Comparison of ENCODE assay signal across 18 cellular contexts in the genomic region with DNA sequence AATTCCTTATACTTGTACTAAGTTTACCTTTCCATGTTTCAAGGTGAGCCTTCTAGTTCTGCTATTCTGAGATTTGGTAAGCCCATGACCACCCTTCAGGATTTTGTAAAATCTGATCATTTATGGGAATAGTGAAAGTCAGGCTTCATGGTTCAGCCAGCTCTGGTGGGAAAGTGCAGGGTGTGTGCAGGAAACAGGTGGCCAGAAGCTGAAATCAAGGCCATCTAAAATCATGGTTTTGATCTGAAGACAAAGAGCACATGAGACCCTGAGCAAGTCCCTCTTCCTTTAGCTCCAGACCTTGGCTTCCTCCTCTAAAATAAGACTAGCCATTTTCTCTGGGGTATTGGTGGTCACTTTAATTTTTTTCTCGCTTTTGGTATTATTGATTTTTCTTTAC.
DNase-seq lines count a peak whose midpoint lies in the region; ATAC-seq and TF ChIP-seq lines count a peak whose summit lies in the region.
"Had no signal": no experiment of that assay in that cellular context is flagged by ENCODE, and none has a peak within 500 bp of the region (broad histone marks: within the 10 kb centered on the region; RNA-seq: fewer than 3 reads in every experiment).

No MANE protein-coding gene starts in this region.

- no peak overlapping the region for H3K9ac ChIP-seq in PC-3 (ENCODE audit: low read length)

- H3K4me1 ChIP-seq in transverse colon (peaks cover 0 to 30% (median 16%) of the 10 kb centered on the region in 4 donors), PC-3 (ENCODE audit: insufficient read depth, low read length) (peaks cover 4% of the 10 kb centered on the region; the same call in 1 of the 2 replicates)

- DNase-seq in HFFc6 (no peak), dermis blood vessel endothelial cell (peak; percentile 76), osteocyte (ENCODE audit: extremely low spot score, unreplicated experiment) (no peak), transverse colon (no peak), PC-3 (no peak), DMS153 (lab: John Stamatoyannopoulos, UW) (no peak)
- DNase-seq in effector CD8-positive, alpha-beta T cell (lab: John Stamatoyannopoulos, UW) = no peak
- DNase-seq: CD4-positive, alpha-beta memory T cell; NCI-H187; NCI-H2107; NCI-H226; NCI-H510A treated with DMSO at 0.1 percent for 48 hours; NCI-H748 treated with DMSO at 0.1 percent for 48 hours; SHP77 treated with DMSO at 0.1 percent for 48 hours had no signal

- in situ Hi-C loops in transverse colon (cut with MboI; ENCODE audit: low pct_ligation_motif_present in 1 of 4, low pct_unique_long_range_greater_than_20kb in 1 of 4, low sequenced_read_pairs in 3 of 4) = no loop called here

- H3K4me3 Mint-ChIP-seq in HFFc6 (no peak overlapping the region), osteocyte (ENCODE audit: unreplicated experiment) (no peak overlapping the region)
- H3K4me3 Mint-ChIP-seq: CD4-positive, alpha-beta memory T cell; IgD-negative memory B cell had no signal

- H3K27me3 Mint-ChIP-seq in HFFc6 (ENCODE audit: insufficient read depth) (peaks cover 19% of the 10 kb centered on the region), osteocyte (ENCODE audit: unreplicated experiment) (no peaks in the 10 kb centered on the region)

- H3K36me3 ChIP-seq in transverse colon = no peaks in the 10 kb centered on the region
- no peaks in the 10 kb centered on the region for H3K36me3 ChIP-seq in PC-3 (ENCODE audit: low read depth, low read length)

- H3F3A ChIP-seq in PC-3 (ENCODE audit: low read length, unreplicated experiment) = no peaks in the 10 kb centered on the region

- H3K4me3 ChIP-seq in transverse colon = no peak overlapping the region
- no peak overlapping the region for H3K4me3 ChIP-seq in PC-3 (ENCODE audit: low read length)
- H3K4me3 ChIP-seq: SK-N-MC had no signal

- no peak for TF ChIP-seq CTCF in HFFc6 (IDR thresholded peaks at IDR 0.05)
- TF ChIP-seq CTCF in osteocyte (IDR thresholded peaks at IDR 0.05) = no peak
- TF ChIP-seq CTCF in transverse colon (IDR thresholded peaks at IDR 0.05) = no peak
- no peak for TF ChIP-seq CTCF in PC-3 (conservative IDR thresholded peaks at IDR 0.05; ENCODE audit: low read depth, low read length)

- H3K27ac Mint-ChIP-seq in HFFc6 = peak overlapping the region; percentile 60
- peak overlapping the region; percentile 78 for H3K27ac Mint-ChIP-seq in osteocyte (ENCODE audit: unreplicated experiment)
- H3K27ac Mint-ChIP-seq: CD4-positive, alpha-beta memory T cell; IgD-negative memory B cell had no signal

- ATAC-seq in PC-3 = no peak
- ATAC-seq: HCT116 had no signal

- H3K9me3 ChIP-seq in transverse colon (no peaks in the 10 kb centered on the region), PC-3 (ENCODE audit: low read length) (no peaks in the 10 kb centered on the region)

- CTCF ChIA-PET in PC-3 (lab: Charles Lee) = no interaction called here

- WGBS in transverse colon (ENCODE audit: low coverage in 1 of 2), 2 donors = 80 to 92% methylated on average over 1 of the region's 1 CpG

- POLR2A ChIA-PET in PC-3 (lab: Charles Lee; ENCODE audit: unreplicated experiment) = no interaction called here

- intact Hi-C loops in transverse colon (cut with DNase I; ENCODE audit: low total_unique reads) = no loop called here
- intact Hi-C loops in PC-3 (cut with micrococcal nuclease) = loop anchor here (10.0 kb wide), 1 partner anchor 96 kb away; the partner anchor contains the start of gene CALD1

- TF ChIP-seq EP300 in transverse colon (IDR thresholded peaks at IDR 0.05; ENCODE audit: low read depth) = no peak

- H3K36me3 Mint-ChIP-seq in HFFc6 (ENCODE audit: low read depth) = peaks cover 71% of the 10 kb centered on the region
- H3K36me3 Mint-ChIP-seq in osteocyte (ENCODE audit: unreplicated experiment) = peaks cover 49% of the 10 kb centered on the region
- H3K36me3 Mint-ChIP-seq: CD4-positive, alpha-beta memory T cell; IgD-negative memory B cell had no signal

- no peaks in the 10 kb centered on the region for H3K27me3 ChIP-seq in transverse colon
- H3K27me3 ChIP-seq in PC-3 (ENCODE audit: low read length) = no peaks in the 10 kb centered on the region

- no peak for TF ChIP-seq POLR2A in transverse colon (IDR thresholded peaks at IDR 0.05)

- H3K4me2 ChIP-seq in PC-3 (ENCODE audit: low read length) = no peak overlapping the region

- no peaks in the 10 kb centered on the region for H4K20me1 ChIP-seq in PC-3 (ENCODE audit: low read length)

- H2AFZ ChIP-seq in PC-3 (ENCODE audit: low read length) = no peak overlapping the region

- H3K79me2 ChIP-seq in PC-3 (ENCODE audit: low read length) = no peaks in the 10 kb centered on the region

- H3K9me2 ChIP-seq in PC-3 (replicated peaks; ENCODE audit: low read length) = no peaks in the 10 kb centered on the region

- H3K27ac ChIP-seq in transverse colon = peak overlapping the region in 3 of 4 donors; percentile 34 to 70 (median 39)
- H3K27ac ChIP-seq in PC-3 (ENCODE audit: low read length) = no peak overlapping the region
- H3K27ac ChIP-seq: RWPE1, SK-N-MC had no signal

- no TSS peak for BruUV-seq in PC-3 (replicated peaks; lab: Mats Ljungman, UMichigan)

- H3K9me3 Mint-ChIP-seq in HFFc6 (no peaks in the 10 kb centered on the region; the same call in 1 of the 2 replicates), osteocyte (ENCODE audit: unreplicated experiment) (no peaks in the 10 kb centered on the region)
- H3K9me3 Mint-ChIP-seq: IgD-negative memory B cell had no signal

- H3K4me1 Mint-ChIP-seq in HFFc6 (ENCODE audit: low read depth) = peaks cover 89% of the 10 kb centered on the region
- peaks cover 93% of the 10 kb centered on the region for H3K4me1 Mint-ChIP-seq in osteocyte (ENCODE audit: unreplicated experiment)
